1 cellular context compared by ENCODE assay signal in genomic region chr9:137018761-137019559, GRCh38.
TF ChIP-seq lines count a peak whose summit lies in the region.

No MANE protein-coding gene starts in this region.

TF ChIP-seq in K562, 482 proteins besides CTCF, POLR2A, EP300 and RAD21:
- TF ChIP-seq PBX2 (CRISPR knock-in tag; IDR thresholded peaks at IDR 0.05; ENCODE audit: low read depth) (no peak), PBX2 (tag; conservative IDR thresholded peaks at IDR 0.05; ENCODE audit: low read depth) (no peak), PCBP1 (IDR thresholded peaks at IDR 0.05; ENCODE audit: low read depth, low read length, poor library complexity, severe bottlenecking) (peak; percentile 16)
- TF ChIP-seq, protein P1, sequence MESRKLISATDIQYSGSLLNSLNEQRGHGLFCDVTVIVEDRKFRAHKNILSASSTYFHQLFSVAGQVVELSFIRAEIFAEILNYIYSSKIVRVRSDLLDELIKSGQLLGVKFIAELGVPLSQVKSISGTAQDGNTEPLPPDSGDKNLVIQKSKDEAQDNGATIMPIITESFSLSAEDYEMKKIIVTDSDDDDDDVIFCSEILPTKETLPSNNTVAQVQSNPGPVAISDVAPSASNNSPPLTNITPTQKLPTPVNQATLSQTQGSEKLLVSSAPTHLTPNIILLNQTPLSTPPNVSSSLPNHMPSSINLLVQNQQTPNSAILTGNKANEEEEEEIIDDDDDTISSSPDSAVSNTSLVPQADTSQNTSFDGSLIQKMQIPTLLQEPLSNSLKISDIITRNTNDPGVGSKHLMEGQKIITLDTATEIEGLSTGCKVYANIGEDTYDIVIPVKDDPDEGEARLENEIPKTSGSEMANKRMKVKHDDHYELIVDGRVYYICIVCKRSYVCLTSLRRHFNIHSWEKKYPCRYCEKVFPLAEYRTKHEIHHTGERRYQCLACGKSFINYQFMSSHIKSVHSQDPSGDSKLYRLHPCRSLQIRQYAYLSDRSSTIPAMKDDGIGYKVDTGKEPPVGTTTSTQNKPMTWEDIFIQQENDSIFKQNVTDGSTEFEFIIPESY (CRISPR knock-in tag; IDR thresholded peaks at IDR 0.05), result 0 out of 2 replicates have a peak, but pooled peaks have one; percentile 13
